ENCODE assay signal across 21 cellular contexts in genomic region chr7:50544992-50545391, GRCh38. TPM values are rescaled to one million over a fixed set of nuclear protein-coding genes. Genes with fewer than 3 reads are reported as not detected.
DNase-seq lines count a peak whose midpoint lies in the region; ATAC-seq, FAIRE-seq and TF ChIP-seq lines count a peak whose summit lies in the region.
"Had no signal": no experiment of that assay in that cellular context is flagged by ENCODE, and none has a peak within 500 bp of the region (broad histone marks: within the 10 kb centered on the region; RNA-seq: fewer than 3 reads in every experiment).

No MANE protein-coding gene starts in this region.

- H2AFZ ChIP-seq in HepG2 (ENCODE audit: low read length), result no peak overlapping the region

- TF ChIP-seq CTCF in HepG2 (CRISPR knock-in tag; IDR thresholded peaks at IDR 0.05) (no peak), right lobe of liver (IDR thresholded peaks at IDR 0.05) (no peak), left ventricle myocardium inferior (IDR thresholded peaks at IDR 0.05; ENCODE audit: borderline replicate concordance) (no peak)

- FAIRE-seq in HepG2 (lab: Jason Lieb, UNC), result peak; percentile 23
- FAIRE-seq: A549, G401.6 had no signal

- TF ChIP-seq EP300 in HepG2 (IDR thresholded peaks at IDR 0.05; ENCODE audit: low read depth in 2 of 2, low read length in 2 of 2), result no peak
- no peak for TF ChIP-seq EP300 in HepG2 (CRISPR knock-in tag; IDR thresholded peaks at IDR 0.05; ENCODE audit: borderline replicate concordance)

- no peak overlapping the region for H3K4me2 ChIP-seq in HepG2 (ENCODE audit: low read depth, low read length)
- H3K4me2 ChIP-seq: A549; BLaER1 treated with 17β-estradiol and CSF1 and Interleukin-3, amounts not matched to agents 10 nM and 100 nM had no signal

- no peak for TF ChIP-seq RAD21 in HepG2 (CRISPR knock-in tag; IDR thresholded peaks at IDR 0.05)

- WGBS in HepG2 (ENCODE audit: low lambda C conversion rate), result 90% methylated on average over 6 of the region's 6 CpGs
- 85% methylated on average over 6 of the region's 6 CpGs for WGBS in right lobe of liver (ENCODE audit: insufficient coverage, low coverage, low lambda C conversion rate, missing lambda C conversion rate)

- intact Hi-C loops in HepG2 (cut with micrococcal nuclease; ENCODE audit: unreplicated experiment), result no loop called here
- intact Hi-C loops in right lobe of liver (cut with DNase I), result no loop called here
- intact Hi-C loops in left ventricle myocardium inferior (cut with micrococcal nuclease), result no loop called here

- TF ChIP-seq POLR2A in HepG2 (IDR thresholded peaks at IDR 0.05; ENCODE audit: insufficient read depth in 1 of 2, low read depth in 2 of 2, low read length in 2 of 2), result no peak
- no peak for TF ChIP-seq POLR2A in right lobe of liver (IDR thresholded peaks at IDR 0.05)

- H3K27ac ChIP-seq in HepG2 (ENCODE audit: extremely low read length, insufficient read depth, low read length), result no peak overlapping the region
- no peak overlapping the region for H3K27ac ChIP-seq in right lobe of liver
- H3K27ac ChIP-seq in left ventricle myocardium inferior (replicated peaks), result no peak overlapping the region
- H3K27ac ChIP-seq: A549; BLaER1 treated with 17β-estradiol and CSF1 and Interleukin-3, amounts not matched to agents 10 nM and 100 nM had no signal

- no peaks in the 10 kb centered on the region for H3K9me3 ChIP-seq in HepG2 (ENCODE audit: low read length)
- no peaks in the 10 kb centered on the region for H3K9me3 ChIP-seq in right lobe of liver
- no peaks in the 10 kb centered on the region for H3K9me3 ChIP-seq in left ventricle myocardium inferior (replicated peaks)
- H3K9me3 ChIP-seq: A549; BLaER1 treated with 17β-estradiol and CSF1 and Interleukin-3, amounts not matched to agents 10 nM and 100 nM had no signal

- POLR2A ChIA-PET in HepG2 (lab: Yijun Ruan, JAX), result interaction anchor here (1.0 kb wide), 1 partner anchor 16 kb away, joined by 3 read pairs; no protein-coding TSS in a partner anchor

- no peaks in the 10 kb centered on the region for H3K27me3 ChIP-seq in HepG2 (ENCODE audit: control insufficient read depth in 1 of 2, insufficient read depth in 2 of 2, low read length in 2 of 2)
- no peaks in the 10 kb centered on the region for H3K27me3 ChIP-seq in right lobe of liver
- H3K27me3 ChIP-seq in left ventricle myocardium inferior (ENCODE audit: low read depth), result peaks cover 13% of the 10 kb centered on the region
- H3K27me3 ChIP-seq: BLaER1 treated with 17β-estradiol and CSF1 and Interleukin-3, amounts not matched to agents 10 nM and 100 nM had no signal

- CTCF ChIA-PET in HepG2 (lab: Yijun Ruan, JAX; ENCODE audit: low intra/inter-chr PET ratio, low total read pairs), result no interaction called here

- no peak overlapping the region for H3K9ac ChIP-seq in HepG2 (ENCODE audit: insufficient read depth, low read depth, low read length)
- H3K9ac ChIP-seq: BLaER1 treated with 17β-estradiol and CSF1 and Interleukin-3, amounts not matched to agents 10 nM and 100 nM had no signal

- no peak overlapping the region for H3K4me3 ChIP-seq in HepG2 (replicated peaks in 1 of 3; ENCODE audit: insufficient read depth in 1 of 3, low read depth in 2 of 3, low read length in 3 of 3)
- H3K4me3 ChIP-seq in right lobe of liver, result no peak overlapping the region
- H3K4me3 ChIP-seq in left ventricle myocardium inferior, result no peak overlapping the region
- H3K4me3 ChIP-seq: A549; BLaER1 treated with 17β-estradiol and CSF1 and Interleukin-3, amounts not matched to agents 10 nM and 100 nM had no signal

- H3K79me2 ChIP-seq in HepG2 (ENCODE audit: insufficient read depth, low read length), result peaks cover 6% of the 10 kb centered on the region

- H4K20me1 ChIP-seq in HepG2 (ENCODE audit: insufficient read depth, low read length), result no peaks in the 10 kb centered on the region
- H4K20me1 ChIP-seq: BLaER1 treated with 17β-estradiol and CSF1 and Interleukin-3, amounts not matched to agents 10 nM and 100 nM had no signal

- no TSS peak for BruUV-seq in HepG2 (replicated peaks; lab: Mats Ljungman, UMichigan)

- no peaks in the 10 kb centered on the region for H3K4me1 ChIP-seq in HepG2 (ENCODE audit: insufficient read depth, low read length)
- no peaks in the 10 kb centered on the region for H3K4me1 ChIP-seq in right lobe of liver
- H3K4me1 ChIP-seq in left ventricle myocardium inferior, result no peaks in the 10 kb centered on the region
- H3K4me1 ChIP-seq: A549 had no signal

- peak; percentile 69 for ATAC-seq in HepG2
- ATAC-seq in right lobe of liver, result no peak
- no peak for ATAC-seq in HG03196 (IDR thresholded peaks at IDR 0.05; ENCODE audit: unreplicated experiment)
- ATAC-seq: A549, Panc1 had no signal

- H3K36me3 ChIP-seq in HepG2 (replicated peaks in 1 of 2; ENCODE audit: control insufficient read depth in 1 of 2, insufficient read depth in 2 of 2, low read length in 2 of 2), result peaks cover 21 to 39% of the 10 kb centered on the region in 2 experiments; a peak in 4 of 5 replicates
- peaks cover 0 to 5% (median 0%) of the 10 kb centered on the region in 4 donors for H3K36me3 ChIP-seq in right lobe of liver
- H3K36me3 ChIP-seq in left ventricle myocardium inferior, result no peaks in the 10 kb centered on the region
- H3K36me3 ChIP-seq: BLaER1 treated with 17β-estradiol and CSF1 and Interleukin-3, amounts not matched to agents 10 nM and 100 nM had no signal

- DNase-seq in HepG2 (ENCODE audit: low spot score), result peak; percentile 50
- DNase-seq in right lobe of liver, result no peak
- peak; percentile 75 for DNase-seq in NCI-H345 treated with DMSO at 0.1 percent for 48 hours (lab: John Stamatoyannopoulos, UW; ENCODE audit: unreplicated experiment)
- DNase-seq in SHP77 treated with DMSO at 0.1 percent for 48 hours (lab: John Stamatoyannopoulos, UW), result peak; percentile 90
- no peak for DNase-seq in SKM-1 (lab: John Stamatoyannopoulos, UW; ENCODE audit: unreplicated experiment)
- DNase-seq in left ventricle myocardium inferior, result no peak
- DNase-seq: CD8-positive, alpha-beta memory T cell; H7; HFFc6; NCI-H1694 treated with DMSO at 0.1 percent for 48 hours; NCI-H2171; SW 1271; T-helper 2 cell had no signal

- in situ Hi-C loops in HepG2 (cut with HindIII; ENCODE audit: extremely low pct_ligation_motif_present, low pct_unique_long_range_greater_than_20kb), result no loop called here

TF ChIP-seq in HepG2, 621 proteins besides CTCF, POLR2A, EP300 and RAD21 (continues in another document):
- TF ChIP-seq NKX3-1 (CRISPR knock-in tag; IDR thresholded peaks at IDR 0.05), result no peak
- TF ChIP-seq PPARG (CRISPR knock-in tag; conservative IDR thresholded peaks at IDR 0.05), result no peak
- TF ChIP-seq KLF6 (CRISPR knock-in tag; IDR thresholded peaks at IDR 0.05), result no peak
- no peak for TF ChIP-seq ZBTB10 (CRISPR knock-in tag; IDR thresholded peaks at IDR 0.05; ENCODE audit: borderline replicate concordance)
- TF ChIP-seq IRF2 (CRISPR knock-in tag; IDR thresholded peaks at IDR 0.05), result no peak
- no peak for TF ChIP-seq ZNF615 (CRISPR knock-in tag; IDR thresholded peaks at IDR 0.05; ENCODE audit: borderline replicate concordance)
- no peak for TF ChIP-seq ETV5 (CRISPR knock-in tag; IDR thresholded peaks at IDR 0.05; ENCODE audit: borderline replicate concordance)

RNA-seq across cellular contexts. Expression of gene DDC, which starts 20.2 kb away (rescaled TPM):
- total RNA-seq in HepG2 (2016; rRNA removed; fragmentation: Illumina TruSeq; extraction: Trizol) (93.3 and 126 TPM in 2 replicates), right lobe of liver (10 to 100 TPM; 37.9 to 75.7 (median 45.2) TPM), left ventricle myocardium inferior (not detected)
- total RNA-seq in HepG2 (2016; cell fraction: cytosol; rRNA removed; fragmentation: Illumina TruSeq; extraction: Trizol; ENCODE audit: low read depth), result 23.4 and 29.3 TPM in 2 replicates
- total RNA-seq in HepG2 (2016; cell fraction: insoluble cytoplasmic fraction; rRNA removed; fragmentation: Illumina TruSeq; extraction: Trizol), result 98.6 and 126 TPM in 2 replicates
- 43.9 and 45.3 TPM in 2 replicates for total RNA-seq in HepG2 (2016; cell fraction: membrane; rRNA removed; fragmentation: Illumina TruSeq; extraction: Trizol)
- total RNA-seq in HepG2 (2016; cell fraction: nucleus; rRNA removed; fragmentation: Illumina TruSeq; extraction: Trizol), result 63.9 and 66.7 TPM in 2 replicates
- polyA plus RNA-seq in HepG2 (2011; rRNA removed), result 10.1 and 11.7 TPM in 2 replicates
- 10.8 and 11.7 TPM in 2 replicates for polyA plus RNA-seq in HepG2 (2011; cell fraction: cytosol; rRNA removed)
- 7.3 and 9.2 TPM in 2 replicates for polyA plus RNA-seq in HepG2 (2011; cell fraction: nucleus; rRNA removed)
- polyA plus RNA-seq in HepG2 (2012), result 25.0 and 51.6 TPM in 2 replicates
- polyA plus RNA-seq in HepG2 (2016; cell fraction: cytosol; fragmentation: Illumina TruSeq; extraction: Trizol; ENCODE audit: low read depth), result 17.2 and 21.3 TPM in 2 replicates
- 93.5 and 100 TPM in 2 replicates for polyA plus RNA-seq in HepG2 (2016; cell fraction: insoluble cytoplasmic fraction; fragmentation: Illumina TruSeq; extraction: Trizol; ENCODE audit: low read depth)
- 22.3 and 29.4 TPM in 2 replicates for polyA plus RNA-seq in HepG2 (2016; cell fraction: membrane; fragmentation: Illumina TruSeq; extraction: Trizol; ENCODE audit: low read depth)
- polyA plus RNA-seq in HepG2 (2016; cell fraction: nucleus; fragmentation: Illumina TruSeq; extraction: Trizol; ENCODE audit: insufficient read depth, low read depth), result 62.4 and 68.1 TPM in 2 replicates
- 14.2 TPM in 1 of 2 replicates, not detected in the other for polyA minus RNA-seq in HepG2 (2011; rRNA and poly(A)+ RNA removed; ENCODE audit: low replicate concordance)
- 6.2 and 7.7 TPM in 2 replicates for polyA minus RNA-seq in HepG2 (2011; cell fraction: cytosol; rRNA and poly(A)+ RNA removed)
- polyA minus RNA-seq in HepG2 (2011; cell fraction: nucleus; rRNA and poly(A)+ RNA removed), result 10.3 and 12.4 TPM in 2 replicates
- total RNA-seq: CD8-positive, alpha-beta memory T cell; HFFc6; M059J; NCI-H460; SK-MEL-5 had no signal
- polyA plus RNA-seq: CD8-positive, alpha-beta memory T cell had no signal

Comparison
In these comparisons a context has a peak if more than half of its experiments do, and no peak if none do; other contexts are left out.
1. DNase-seq: peak in HepG2 (single experiment), NCI-H345 treated with DMSO at 0.1 percent for 48 hours (single experiment) and SHP77 treated with DMSO at 0.1 percent for 48 hours (single experiment); none in right lobe of liver (0 of 3), SKM-1 (single experiment) and left ventricle myocardium inferior (single experiment).
2. RNA of gene DDC, which starts 20.2 kb away (total RNA-seq): 23.4 to 126 TPM in HepG2 and 37.9 to 75.7 TPM in right lobe of liver; not detected in left ventricle myocardium inferior (single experiment); every median in the first group is over 10 times any median in the second.